ENCODE assay signal across 1 cellular context in the genomic region with DNA sequence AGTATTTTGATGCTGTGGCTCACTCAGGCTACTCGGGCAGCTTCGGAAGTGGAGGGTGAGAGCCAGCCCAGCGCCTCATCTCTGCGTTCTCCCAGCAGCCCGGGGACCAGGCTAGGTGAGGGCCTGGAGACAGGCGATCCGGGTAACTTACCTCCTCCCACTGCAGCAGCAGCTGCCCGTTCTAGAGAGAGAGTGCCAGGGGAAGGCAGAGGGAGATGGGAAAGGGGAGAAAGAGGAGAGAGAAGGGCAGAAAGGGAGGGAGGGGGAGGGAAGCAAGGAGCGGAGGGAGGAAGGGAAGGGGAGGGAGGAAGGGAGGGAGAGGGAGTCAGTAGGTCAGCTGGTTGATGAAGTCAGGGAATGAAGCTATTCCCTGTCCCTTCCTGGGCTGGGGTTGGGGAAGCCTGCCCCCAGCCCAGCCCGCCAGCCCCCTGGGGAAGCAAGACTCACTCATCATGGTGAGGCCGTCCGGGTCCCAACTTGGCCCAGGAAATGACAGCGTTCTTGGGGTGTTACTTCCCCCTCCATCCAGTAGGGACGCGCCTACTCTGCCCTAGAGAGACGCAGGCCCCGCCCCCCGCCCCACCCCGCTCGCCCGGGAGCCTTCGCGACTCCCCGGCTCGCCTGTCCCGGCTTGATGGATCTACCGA.
TF ChIP-seq lines count a peak whose summit lies in the region.

A gene with protein sequence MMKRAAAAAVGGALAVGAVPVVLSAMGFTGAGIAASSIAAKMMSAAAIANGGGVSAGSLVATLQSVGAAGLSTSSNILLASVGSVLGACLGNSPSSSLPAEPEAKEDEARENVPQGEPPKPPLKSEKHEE (minus strand): TSS at position 494 of the 647 bp plus-strand sequence. CDS start 40 bp downstream, at position 454.

TF ChIP-seq in IMR-90, 13 proteins besides CTCF, POLR2A, EP300 and RAD21:
- TF ChIP-seq MAZ (IDR thresholded peaks at IDR 0.05; ENCODE audit: borderline replicate concordance, low read depth, low read length): peak; percentile 77; the same call in 1 of the 2 replicates
- no peak for TF ChIP-seq MXI1 (IDR thresholded peaks at IDR 0.05; ENCODE audit: borderline replicate concordance, low read depth, low read length)
TF ChIP-seq in IMR-90: peak in this region for 1.
